11 cellular contexts compared by ENCODE assay signal in genomic region chr15:43930079-43930478, GRCh38.
DNase-seq lines count a peak whose midpoint lies in the region; TF ChIP-seq lines count a peak whose summit lies in the region.
"Had no signal": no experiment of that assay in that cellular context is flagged by ENCODE, and none has a peak within 500 bp of the region (broad histone marks: within the 10 kb centered on the region; RNA-seq: fewer than 3 reads in every experiment).

No MANE protein-coding gene starts in this region.

- TF ChIP-seq CTCF in choroid plexus epithelial cell (conservative IDR thresholded peaks at IDR 0.05; ENCODE audit: low read depth, low read length) (no peak), osteoblast (IDR thresholded peaks at IDR 0.05; ENCODE audit: extremely low read depth, low read depth, low read length) (no peak), vagina (IDR thresholded peaks at IDR 0.05) (no peak)

- H3K79me2 ChIP-seq in osteoblast (ENCODE audit: insufficient read depth, low read length), result peaks cover 4% of the 10 kb centered on the region

- peaks cover 41% of the 10 kb centered on the region for H3K4me1 ChIP-seq in osteoblast (ENCODE audit: insufficient read depth, low read length)
- peaks cover 15% of the 10 kb centered on the region for H3K4me1 ChIP-seq in vagina

- DNase-seq in NCI-H2171 treated with DMSO at 0.1 percent for 48 hours (lab: John Stamatoyannopoulos, UW) (peak; percentile 17), NCI-H2171 (lab: John Stamatoyannopoulos, UW) (no peak), M059J (ENCODE audit: low read depth) (peak; percentile 31), choroid plexus epithelial cell (ENCODE audit: low read depth) (peak; percentile 86), osteoblast (ENCODE audit: insufficient read length, low spot score, missing footprints) (no peak), NCI-H187 (lab: John Stamatoyannopoulos, UW) (no peak), SIG-M5 treated with dmso at 0.1 percent for 504 hours (lab: John Stamatoyannopoulos, UW; ENCODE audit: unreplicated experiment) (no peak), vagina (ENCODE audit: extremely low spot score in 2 of 2) (no peak)
- DNase-seq: NCI-H2029, RPMI8226 had no signal

- intact Hi-C loops in vagina (cut with DNase I), result no loop called here

- H3K27ac ChIP-seq in osteoblast (ENCODE audit: low read depth, low read length), result no peak overlapping the region
- no peak overlapping the region for H3K27ac ChIP-seq in vagina
- H3K27ac ChIP-seq: tibial nerve had no signal

- H3K4me3 ChIP-seq in choroid plexus epithelial cell (ENCODE audit: low read depth, low read length), result no peak overlapping the region
- no peak overlapping the region for H3K4me3 ChIP-seq in osteoblast (ENCODE audit: insufficient read depth, low read length)
- no peak overlapping the region for H3K4me3 ChIP-seq in vagina
- H3K4me3 ChIP-seq: tibial nerve had no signal

- TF ChIP-seq POLR2A in vagina (IDR thresholded peaks at IDR 0.05), result no peak

- H3K4me2 ChIP-seq in osteoblast (ENCODE audit: insufficient read depth, low read length), result no peak overlapping the region

- no peaks in the 10 kb centered on the region for H3K27me3 ChIP-seq in osteoblast (ENCODE audit: insufficient read depth, low read length)
- H3K27me3 ChIP-seq in vagina, result no peaks in the 10 kb centered on the region
- H3K27me3 ChIP-seq: tibial nerve had no signal

- H2AFZ ChIP-seq in osteoblast (ENCODE audit: low read length), result peak overlapping the region; percentile 18

- no peaks in the 10 kb centered on the region for H4K20me1 ChIP-seq in osteoblast (ENCODE audit: insufficient read depth, low read length)

- no peaks in the 10 kb centered on the region for H3K9me3 ChIP-seq in osteoblast (ENCODE audit: low read depth, low read length)
- no peaks in the 10 kb centered on the region for H3K9me3 ChIP-seq in vagina
- H3K9me3 ChIP-seq: tibial nerve had no signal

- no peaks in the 10 kb centered on the region for H3K36me3 ChIP-seq in osteoblast (ENCODE audit: insufficient read depth, low read length)
- no peaks in the 10 kb centered on the region for H3K36me3 ChIP-seq in vagina
- H3K36me3 ChIP-seq: tibial nerve had no signal

Comparison
In these comparisons a context has a peak if more than half of its experiments do, and no peak if none do; other contexts are left out.
1. DNase-seq: peak in NCI-H2171 treated with DMSO at 0.1 percent for 48 hours (single experiment), M059J (single experiment) and choroid plexus epithelial cell (single experiment); none in NCI-H2171 (single experiment), osteoblast (single experiment), NCI-H187 (0 of 2), SIG-M5 treated with dmso at 0.1 percent for 504 hours (single experiment) and vagina (0 of 2).